In the genomic region with DNA sequence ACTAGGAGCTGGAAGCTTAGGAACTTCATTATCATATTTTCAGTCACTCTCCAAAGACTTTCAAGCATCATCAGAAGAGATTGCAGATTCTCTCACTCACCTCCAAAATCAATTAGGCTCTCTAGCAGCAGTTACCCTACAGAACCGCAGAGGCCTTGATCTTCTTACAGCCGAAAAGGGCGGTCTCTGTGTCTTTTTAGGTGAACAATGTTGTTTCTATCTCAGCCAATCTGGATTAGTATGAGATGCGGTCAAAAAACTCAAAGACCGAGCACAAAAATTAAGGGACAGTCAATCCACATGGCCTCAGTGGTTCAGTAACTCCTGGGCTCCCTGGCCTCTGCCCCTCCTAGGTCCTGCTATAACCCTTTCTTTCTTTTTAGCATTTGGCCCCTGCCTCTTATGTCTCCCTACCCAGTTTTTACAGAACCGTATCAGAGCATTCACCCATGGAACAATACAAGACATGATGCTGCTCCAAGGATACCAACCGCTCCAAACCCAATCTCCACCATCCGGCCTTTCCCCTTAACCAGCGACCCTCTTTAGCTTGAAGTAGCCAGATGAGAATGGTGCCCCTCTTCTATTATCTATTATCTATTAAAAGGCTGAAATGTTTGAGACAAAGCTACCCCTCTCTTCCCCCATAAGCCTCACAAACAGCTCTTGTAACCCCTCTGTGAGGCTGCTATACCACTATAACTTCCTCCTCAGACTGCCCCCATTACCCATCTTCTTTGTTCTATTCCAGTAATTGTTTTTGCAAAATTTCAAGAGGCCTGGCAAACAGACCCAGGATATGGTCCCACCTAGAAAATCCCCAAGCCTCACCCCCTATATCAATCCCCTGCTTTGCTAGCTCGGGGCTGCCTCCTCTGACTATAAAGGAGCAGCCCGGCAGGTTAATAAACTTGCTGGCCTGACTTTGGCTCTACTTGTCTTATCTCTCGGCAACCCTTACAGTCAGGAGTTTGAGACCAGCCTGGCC, we compare ENCODE assay signal across 19 cellular contexts. TPM values are rescaled to one million over a fixed set of nuclear protein-coding genes. Genes with fewer than 3 reads are reported as not detected.
"Had no signal": no experiment of that assay in that cellular context is flagged by ENCODE, and none has a peak within 500 bp of the region (broad histone marks: within the 10 kb centered on the region; RNA-seq: fewer than 3 reads in every experiment).

No MANE protein-coding gene starts in this region.

- H3K4me3 Mint-ChIP-seq: activated T-helper 1 cell treated with anti-CD3 and anti-CD28 coated beads, Interleukin-12 subunit alpha, Interleukin-12 subunit beta, Interleukin-2, Interleukin-4 antibody, amounts not matched to agents 30 ng/mL and 10 ng/mL and 1 ng/mL, durations not matched to agents 14 hours and 24 hours and 36 hours; natural killer cell treated with Interleukin-12 subunit alpha and Interleukin-12 subunit beta and Interleukin-15 and Interleukin-18, amount 100 ng/mL, for 72 hours; stimulated activated memory B cell treated with anti-CD40 and anti-IgM and Interleukin-4, amounts not matched to agents 10 μg/mL and 1 μg/mL and 100 μg/mL, for 72 hours had no signal

- H3K36me3 Mint-ChIP-seq: natural killer cell treated with Interleukin-12 subunit alpha and Interleukin-12 subunit beta and Interleukin-15 and Interleukin-18, amount 100 ng/mL, for 72 hours; stimulated activated memory B cell treated with anti-CD40 and anti-IgM and Interleukin-4, amounts not matched to agents 10 μg/mL and 1 μg/mL and 100 μg/mL, for 72 hours had no signal

- H3K27ac ChIP-seq: adrenal gland, breast epithelium, lower lobe of right lung, upper lobe of right lung had no signal

- H3K4me1 Mint-ChIP-seq: stimulated activated memory B cell treated with anti-CD40 and anti-IgM and Interleukin-4, amounts not matched to agents 10 μg/mL and 1 μg/mL and 100 μg/mL, for 72 hours had no signal

- ATAC-seq: lower lobe of right lung; sciatic nerve; stimulated activated memory B cell treated with anti-CD40 and anti-IgM and Interleukin-4, amounts not matched to agents 10 μg/mL and 1 μg/mL and 100 μg/mL, for 72 hours; upper lobe of right lung had no signal

- H3K4me1 ChIP-seq: adrenal gland, breast epithelium, lower lobe of right lung, upper lobe of right lung had no signal

- H3K36me3 ChIP-seq: adrenal gland, breast epithelium, lower lobe of right lung, upper lobe of right lung had no signal

- H3K9me3 ChIP-seq: adrenal gland, breast epithelium, lower lobe of right lung, SK-N-SH, upper lobe of right lung had no signal

- H3K4me3 ChIP-seq: adrenal gland, breast epithelium, lower lobe of right lung, smooth muscle cell, upper lobe of right lung had no signal

- H3K27me3 ChIP-seq: adrenal gland, breast epithelium, upper lobe of right lung had no signal

- DNase-seq: activated CD4-positive, alpha-beta T cell treated with anti-CD3 and anti-CD28 coated beads, Interleukin-2, amount 50 U/mL, for 1 hour; adrenal gland; cerebellar nuclear complex; cortex of kidney; lower lobe of right lung; SK-N-SH; stimulated activated CD4-positive, alpha-beta T cell treated with anti-CD3 and anti-CD28 coated beads, Interleukin-4, amount 100 ng/mL, for 24 hours; T-helper 9 cell; upper lobe of right lung had no signal

- H3K27ac Mint-ChIP-seq: activated T-helper 1 cell treated with anti-CD3 and anti-CD28 coated beads, Interleukin-12 subunit alpha, Interleukin-12 subunit beta, Interleukin-2, Interleukin-4 antibody, amounts not matched to agents 30 ng/mL and 10 ng/mL and 1 ng/mL, durations not matched to agents 14 hours and 24 hours and 36 hours; natural killer cell treated with Interleukin-12 subunit alpha and Interleukin-12 subunit beta and Interleukin-15 and Interleukin-18, amount 100 ng/mL, for 72 hours; stimulated activated memory B cell treated with anti-CD40 and anti-IgM and Interleukin-4, amounts not matched to agents 10 μg/mL and 1 μg/mL and 100 μg/mL, for 72 hours had no signal

- H3K9me3 Mint-ChIP-seq: natural killer cell treated with Interleukin-12 subunit alpha and Interleukin-12 subunit beta and Interleukin-15 and Interleukin-18, amount 100 ng/mL, for 72 hours; stimulated activated memory B cell treated with anti-CD40 and anti-IgM and Interleukin-4, amounts not matched to agents 10 μg/mL and 1 μg/mL and 100 μg/mL, for 72 hours had no signal

- H3K27me3 Mint-ChIP-seq: natural killer cell treated with Interleukin-12 subunit alpha and Interleukin-12 subunit beta and Interleukin-15 and Interleukin-18, amount 100 ng/mL, for 72 hours had no signal

RNA-seq across cellular contexts. Expression of a gene that starts 18.7 kb away (rescaled TPM):
- total RNA-seq: adrenal gland; astrocyte; breast epithelium; frontal cortex; lower lobe of right lung; mesenteric fat pad; natural killer cell treated with Interleukin-12 subunit alpha and Interleukin-12 subunit beta and Interleukin-15 and Interleukin-18, amount 100 ng/mL, for 72 hours; sciatic nerve; smooth muscle cell; upper lobe of right lung had no signal
- polyA plus RNA-seq: adrenal gland, keratinocyte, SK-N-SH, smooth muscle cell had no signal
